ENCODE assay signal across 2 cellular contexts in the genomic region with DNA sequence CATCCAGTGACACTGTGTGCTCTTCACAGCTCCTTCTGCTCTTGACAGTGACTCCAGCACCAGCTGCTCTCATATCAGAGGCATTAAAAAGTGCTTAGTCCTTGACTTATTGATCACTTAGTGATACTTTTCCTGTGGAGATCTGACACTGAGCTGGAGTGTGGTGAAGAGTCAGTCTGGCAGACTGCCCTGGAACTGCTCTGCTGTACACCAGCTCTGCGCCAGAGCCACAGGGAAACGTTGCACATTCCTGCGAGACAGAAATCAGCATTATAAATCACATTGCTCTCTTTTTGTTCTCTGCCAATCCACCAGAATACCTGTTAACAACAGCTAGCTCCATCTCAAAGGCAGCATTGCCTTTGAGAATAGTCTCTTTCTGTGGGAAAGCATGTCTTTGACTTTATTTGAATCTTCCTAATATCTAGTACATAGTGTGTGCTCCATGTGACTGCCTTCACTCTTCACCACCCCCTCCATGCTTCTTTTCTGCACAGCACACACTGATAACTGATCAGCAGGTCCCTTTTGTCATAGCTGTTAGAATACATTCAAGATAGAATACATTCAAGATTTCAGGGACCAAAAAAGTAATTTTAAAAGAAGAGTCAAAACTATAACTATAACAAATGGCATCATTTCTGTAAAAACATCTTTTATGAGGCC.
TF ChIP-seq lines count a peak whose summit lies in the region.

No MANE protein-coding gene starts in this region.

TF ChIP-seq in IMR-90, 13 proteins besides CTCF, POLR2A, EP300 and RAD21 (continued from another document):
- TF ChIP-seq RFX5 (IDR thresholded peaks at IDR 0.05; ENCODE audit: low read depth, low read length): no peak
- TF ChIP-seq, protein P1, sequence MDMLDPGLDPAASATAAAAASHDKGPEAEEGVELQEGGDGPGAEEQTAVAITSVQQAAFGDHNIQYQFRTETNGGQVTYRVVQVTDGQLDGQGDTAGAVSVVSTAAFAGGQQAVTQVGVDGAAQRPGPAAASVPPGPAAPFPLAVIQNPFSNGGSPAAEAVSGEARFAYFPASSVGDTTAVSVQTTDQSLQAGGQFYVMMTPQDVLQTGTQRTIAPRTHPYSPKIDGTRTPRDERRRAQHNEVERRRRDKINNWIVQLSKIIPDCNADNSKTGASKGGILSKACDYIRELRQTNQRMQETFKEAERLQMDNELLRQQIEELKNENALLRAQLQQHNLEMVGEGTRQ (IDR thresholded peaks at IDR 0.05; ENCODE audit: low read depth, low read length): no peak
- no peak for TF ChIP-seq RCOR1 (IDR thresholded peaks at IDR 0.05; ENCODE audit: insufficient replicate concordance, low read length)
TF ChIP-seq in IMR-90: peak in this region for 0.

TF ChIP-seq in neural cell, 6 proteins besides CTCF, POLR2A, EP300 and RAD21 (continued from another document):
- TF ChIP-seq SMC3 (conservative IDR thresholded peaks at IDR 0.05; ENCODE audit: poor library complexity): no peak
- TF ChIP-seq TAF1 (IDR thresholded peaks at IDR 0.05; ENCODE audit: low read depth): no peak
- peak; percentile 27 for TF ChIP-seq POLR2AphosphoS5 (IDR thresholded peaks at IDR 0.05)
